ENCODE assay signal across 23 cellular contexts in the genomic region with DNA sequence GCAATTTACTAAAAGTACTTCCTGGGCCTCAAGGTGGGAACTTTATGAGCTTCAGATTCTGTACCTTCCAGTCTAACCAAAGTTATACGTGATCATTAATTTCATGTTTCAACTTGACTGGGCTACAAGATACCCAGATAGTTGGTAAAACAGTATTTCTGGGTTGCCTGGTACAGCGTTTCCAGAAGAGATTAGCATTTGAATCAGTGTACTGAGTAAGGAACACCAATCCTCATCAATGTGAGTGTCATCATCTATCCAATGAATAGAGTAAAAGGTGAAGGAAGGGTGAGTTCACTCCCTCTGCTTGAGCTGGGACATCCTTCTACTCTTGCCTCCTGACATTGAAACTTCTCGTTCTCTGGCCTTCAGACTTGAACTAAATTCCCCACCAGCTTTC.
DNase-seq lines count a peak whose midpoint lies in the region; ATAC-seq, FAIRE-seq and TF ChIP-seq lines count a peak whose summit lies in the region.
"Had no signal": no experiment of that assay in that cellular context is flagged by ENCODE, and none has a peak within 500 bp of the region (broad histone marks: within the 10 kb centered on the region; RNA-seq: fewer than 3 reads in every experiment).

No MANE protein-coding gene starts in this region.

- no peaks in the 10 kb centered on the region for H3K36me3 Mint-ChIP-seq in activated T-cell treated with anti-CD3 and anti-CD28 coated beads, Interleukin-2, amount 50 U/mL, for 24 hours (ENCODE audit: low read depth)
- no peaks in the 10 kb centered on the region for H3K36me3 Mint-ChIP-seq in activated T-helper 1 cell treated with anti-CD3 and anti-CD28 coated beads, Interleukin-12 subunit alpha, Interleukin-12 subunit beta, Interleukin-2, Interleukin-4 antibody, amounts not matched to agents 30 ng/mL and 10 ng/mL and 1 ng/mL, durations not matched to agents 14 hours and 24 hours and 36 hours (ENCODE audit: low read depth)
- H3K36me3 Mint-ChIP-seq in neural progenitor cell = peaks cover 2% of the 10 kb centered on the region

- H3K4me1 Mint-ChIP-seq in activated T-cell treated with anti-CD3 and anti-CD28 coated beads, Interleukin-2, amount 50 U/mL, for 24 hours (ENCODE audit: low read depth) = peaks cover 35% of the 10 kb centered on the region
- H3K4me1 Mint-ChIP-seq in activated T-helper 1 cell treated with anti-CD3 and anti-CD28 coated beads, Interleukin-12 subunit alpha, Interleukin-12 subunit beta, Interleukin-2, Interleukin-4 antibody, amounts not matched to agents 30 ng/mL and 10 ng/mL and 1 ng/mL, durations not matched to agents 14 hours and 24 hours and 36 hours (ENCODE audit: low read depth) = peaks cover 19% of the 10 kb centered on the region
- peaks cover 14% of the 10 kb centered on the region for H3K4me1 Mint-ChIP-seq in neural progenitor cell

- no peaks in the 10 kb centered on the region for H3K9me3 Mint-ChIP-seq in activated T-cell treated with anti-CD3 and anti-CD28 coated beads, Interleukin-2, amount 50 U/mL, for 24 hours
- no peaks in the 10 kb centered on the region for H3K9me3 Mint-ChIP-seq in activated T-helper 1 cell treated with anti-CD3 and anti-CD28 coated beads, Interleukin-12 subunit alpha, Interleukin-12 subunit beta, Interleukin-2, Interleukin-4 antibody, amounts not matched to agents 30 ng/mL and 10 ng/mL and 1 ng/mL, durations not matched to agents 14 hours and 24 hours and 36 hours
- peaks cover 3% of the 10 kb centered on the region for H3K9me3 Mint-ChIP-seq in neural progenitor cell

- no peaks in the 10 kb centered on the region for H3K9me3 ChIP-seq in neural progenitor cell (ENCODE audit: low read depth)
- H3K9me3 ChIP-seq: SJCRH30 had no signal

- no peak overlapping the region for H3K9ac ChIP-seq in neural progenitor cell
- H3K9ac ChIP-seq: KMS-11 had no signal

- H2AFZ ChIP-seq in neural progenitor cell (replicated peaks) = no peak overlapping the region
- H2AFZ ChIP-seq: PC-9 had no signal

- H3K27ac ChIP-seq in neural progenitor cell = no peak overlapping the region
- H3K27ac ChIP-seq: KMS-11, PC-9, SJCRH30 had no signal

- H3K27me3 Mint-ChIP-seq in activated T-cell treated with anti-CD3 and anti-CD28 coated beads, Interleukin-2, amount 50 U/mL, for 24 hours = peaks cover 3% of the 10 kb centered on the region
- H3K27me3 Mint-ChIP-seq in activated T-helper 1 cell treated with anti-CD3 and anti-CD28 coated beads, Interleukin-12 subunit alpha, Interleukin-12 subunit beta, Interleukin-2, Interleukin-4 antibody, amounts not matched to agents 30 ng/mL and 10 ng/mL and 1 ng/mL, durations not matched to agents 14 hours and 24 hours and 36 hours (ENCODE audit: insufficient read depth) = peaks cover 10% of the 10 kb centered on the region
- H3K27me3 Mint-ChIP-seq in neural progenitor cell (ENCODE audit: insufficient read depth, low read depth) = peaks cover 7% of the 10 kb centered on the region

- no peaks in the 10 kb centered on the region for H3K27me3 ChIP-seq in neural progenitor cell

- H3K27ac Mint-ChIP-seq in activated T-cell treated with anti-CD3 and anti-CD28 coated beads, Interleukin-2, amount 50 U/mL, for 24 hours = peak overlapping the region; percentile 72
- H3K27ac Mint-ChIP-seq in activated T-helper 1 cell treated with anti-CD3 and anti-CD28 coated beads, Interleukin-12 subunit alpha, Interleukin-12 subunit beta, Interleukin-2, Interleukin-4 antibody, amounts not matched to agents 30 ng/mL and 10 ng/mL and 1 ng/mL, durations not matched to agents 14 hours and 24 hours and 36 hours = peak overlapping the region; percentile 7
- H3K27ac Mint-ChIP-seq in neural progenitor cell = peak overlapping the region; percentile 16

- H3K4me3 Mint-ChIP-seq in activated T-cell treated with anti-CD3 and anti-CD28 coated beads, Interleukin-2, amount 50 U/mL, for 24 hours = no peak overlapping the region
- H3K4me3 Mint-ChIP-seq in activated T-helper 1 cell treated with anti-CD3 and anti-CD28 coated beads, Interleukin-12 subunit alpha, Interleukin-12 subunit beta, Interleukin-2, Interleukin-4 antibody, amounts not matched to agents 30 ng/mL and 10 ng/mL and 1 ng/mL, durations not matched to agents 14 hours and 24 hours and 36 hours = no peak overlapping the region
- no peak overlapping the region for H3K4me3 Mint-ChIP-seq in neural progenitor cell

- intact Hi-C loops in activated T-helper 1 cell treated with anti-CD3 and anti-CD28 coated beads, Interleukin-12 subunit alpha, Interleukin-12 subunit beta, Interleukin-2, Interleukin-4 antibody, amounts not matched to agents 30 ng/mL and 10 ng/mL and 1 ng/mL, durations not matched to agents 14 hours and 24 hours and 36 hours (cut with micrococcal nuclease) = loop anchor here (5.0 kb wide), 3 partner anchors 475 to 840 kb away; no protein-coding TSS in a partner anchor

- no peaks in the 10 kb centered on the region for H3K36me3 ChIP-seq in neural progenitor cell
- H3K36me3 ChIP-seq: SJCRH30 had no signal

- H3K79me2 ChIP-seq in neural progenitor cell (ENCODE audit: low read depth) = no peaks in the 10 kb centered on the region

- peaks cover under 1% of the 10 kb centered on the region for H3F3A ChIP-seq in neural progenitor cell (ENCODE audit: low read depth)

- TF ChIP-seq CTCF in neural progenitor cell (IDR thresholded peaks at IDR 0.05) = no peak

- FAIRE-seq in GM12891 (lab: Jason Lieb, UNC) = peak; percentile 77
- FAIRE-seq: GM19239, HTR-8/SVneo had no signal

- no peaks in the 10 kb centered on the region for H4K20me1 ChIP-seq in neural progenitor cell (ENCODE audit: low read depth)

- no peak for DNase-seq in activated T-cell treated with anti-CD3 and anti-CD28 coated beads, Interleukin-2, amount 50 U/mL, for 24 hours
- DNase-seq in activated T-cell treated with anti-CD3 and anti-CD28 coated beads for 4 hours = no peak
- no peak for DNase-seq in GM12891 (ENCODE audit: insufficient read length, low spot score)
- DNase-seq in activated T-helper 1 cell treated with anti-CD3 and anti-CD28 coated beads, Interleukin-12 subunit alpha, Interleukin-12 subunit beta, Interleukin-2, Interleukin-4 antibody, amounts not matched to agents 30 ng/mL and 10 ng/mL and 1 ng/mL, durations not matched to agents 14 hours and 24 hours and 36 hours (ENCODE audit: low spot score) = no peak
- DNase-seq in neural progenitor cell (ENCODE audit: low spot score) = no peak
- no peak for DNase-seq in epidermal melanocyte (ENCODE audit: insufficient read length, low spot score)
- DNase-seq: DMS153; H7; IMR-90; MM.1S; NCI-H2029; NCI-H446 treated with DMSO at 0.1 percent for 48 hours; NCI-H526; NCI-H82; NK-92 treated with Interleukin-12 subunit alpha and Interleukin-12 subunit beta, amount 100 ng/mL, for 24 hours; PC-9; SJCRH30 had no signal

- H3K4me2 ChIP-seq in neural progenitor cell = no peak overlapping the region
- H3K4me2 ChIP-seq: PC-9 had no signal

- TF ChIP-seq POLR2A in GM12891 (IDR thresholded peaks at IDR 0.05; ENCODE audit: low read depth, low read length) = no peak

- peaks cover 2% of the 10 kb centered on the region for H3K4me1 ChIP-seq in neural progenitor cell

- H3K4me3 ChIP-seq in neural progenitor cell = no peak overlapping the region
- H3K4me3 ChIP-seq: PC-9, SJCRH30 had no signal

- ATAC-seq in HG03045 (IDR thresholded peaks at IDR 0.05; ENCODE audit: unreplicated experiment) = no peak
- ATAC-seq: Right ventricle myocardium inferior, SK-N-SH treated with all-trans-retinoic acid at 6 μM for 48 hours had no signal

TF ChIP-seq in GM12891, 5 proteins besides CTCF, POLR2A, EP300 and RAD21:
- TF ChIP-seq POU2F2 (IDR thresholded peaks at IDR 0.05; ENCODE audit: low read depth, low read length) (no peak), PAX5 (IDR thresholded peaks at IDR 0.05; ENCODE audit: insufficient read depth, low read length, severe bottlenecking) (no peak), TAF1 (IDR thresholded peaks at IDR 0.05; ENCODE audit: low read depth, low read length) (no peak), POLR2AphosphoS5 (IDR thresholded peaks at IDR 0.05; ENCODE audit: low read depth, low read length) (no peak), SPI1 (IDR thresholded peaks at IDR 0.05; ENCODE audit: low read depth, low read length) (no peak)

Comparison
In these comparisons a context has a peak if more than half of its experiments do, and no peak if none do; other contexts are left out.
1. H3K27ac Mint-ChIP-seq: peak in every context shown above with its lines; median percentile 72 in activated T-cell treated with anti-CD3 and anti-CD28 coated beads, Interleukin-2, amount 50 U/mL, for 24 hours; 16 in neural progenitor cell; 7 in activated T-helper 1 cell treated with anti-CD3 and anti-CD28 coated beads, Interleukin-12 subunit alpha, Interleukin-12 subunit beta, Interleukin-2, Interleukin-4 antibody, amounts not matched to agents 30 ng/mL and 10 ng/mL and 1 ng/mL, durations not matched to agents 14 hours and 24 hours and 36 hours.